Comparison of ENCODE assay signal across 17 cellular contexts in the genomic region with DNA sequence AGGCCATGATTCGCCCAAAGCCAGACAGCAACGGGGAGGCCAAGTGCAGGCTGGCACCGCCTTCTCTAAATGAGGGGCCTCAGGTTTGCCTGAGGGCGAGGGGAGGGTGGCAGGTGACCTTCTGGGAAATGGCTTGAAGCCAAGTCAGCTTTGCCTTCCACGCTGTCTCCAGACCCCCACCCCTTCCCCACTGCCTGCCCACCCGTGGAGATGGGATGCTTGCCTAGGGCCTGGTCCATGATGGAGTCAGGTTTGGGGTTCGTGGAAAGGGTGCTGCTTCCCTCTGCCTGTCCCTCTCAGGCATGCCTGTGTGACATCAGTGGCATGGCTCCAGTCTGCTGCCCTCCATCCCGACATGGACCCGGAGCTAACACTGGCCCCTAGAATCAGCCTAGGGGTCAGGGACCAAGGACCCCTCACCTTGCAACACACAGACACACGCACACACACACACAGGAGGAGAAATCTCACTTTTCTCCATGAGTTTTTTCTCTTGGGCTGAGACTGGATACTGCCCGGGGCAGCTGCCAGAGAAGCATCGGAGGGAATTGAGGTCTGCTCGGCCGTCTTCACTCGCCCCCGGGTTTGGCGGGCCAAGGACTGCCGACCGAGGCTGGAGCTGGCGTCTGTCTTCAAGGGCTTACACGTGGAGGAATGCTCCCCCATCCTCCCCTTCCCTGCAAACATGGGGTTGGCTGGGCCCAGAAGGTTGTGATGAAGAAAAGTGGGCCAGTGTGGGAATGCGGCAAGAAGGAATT. TPM values are rescaled to one million over a fixed set of nuclear protein-coding genes. Genes with fewer than 3 reads are reported as not detected.
DNase-seq lines count a peak whose midpoint lies in the region; ATAC-seq and TF ChIP-seq lines count a peak whose summit lies in the region.
"Had no signal": no experiment of that assay in that cellular context is flagged by ENCODE, and none has a peak within 500 bp of the region (broad histone marks: within the 10 kb centered on the region; RNA-seq: fewer than 3 reads in every experiment).

No MANE protein-coding gene starts in this region.

- no peaks in the 10 kb centered on the region for H3K36me3 Mint-ChIP-seq in nephron (ENCODE audit: low read depth)
- H3K36me3 Mint-ChIP-seq in activated naive CD4-positive, alpha-beta T cell treated with anti-CD3 and anti-CD28 coated beads for 36 hours (ENCODE audit: low read depth): no peaks in the 10 kb centered on the region
- H3K36me3 Mint-ChIP-seq: CD8-positive, alpha-beta memory T cell had no signal

- CTCF ChIA-PET in activated naive CD4-positive, alpha-beta T cell treated with anti-CD3 and anti-CD28 coated beads for 36 hours (lab: Charles Lee): interaction anchor here (0.5 to 1.5 kb wide), 3 partner anchors 9 to 118 kb away, joined by 3 to 4 read pairs (median 3); no protein-coding TSS in a partner anchor

- H3K27me3 ChIP-seq in WERI-Rb-1 (ENCODE audit: insufficient read depth, low read depth, severe bottlenecking) (no peaks in the 10 kb centered on the region), heart left ventricle (peaks cover 0 to 8% (median 0%) of the 10 kb centered on the region in 9 donors), tibial artery (peaks cover 0 to 3% of the 10 kb centered on the region in 2 donors), left lung (peaks cover 0 to 38% of the 10 kb centered on the region in 2 donors)

- H3K9me3 ChIP-seq in WERI-Rb-1 (ENCODE audit: severe bottlenecking): no peaks in the 10 kb centered on the region
- no peaks in the 10 kb centered on the region for H3K9me3 ChIP-seq in heart left ventricle
- no peaks in the 10 kb centered on the region for H3K9me3 ChIP-seq in tibial artery
- no peaks in the 10 kb centered on the region for H3K9me3 ChIP-seq in left lung
- H3K9me3 ChIP-seq: mucosa of descending colon had no signal

- H3K4me1 Mint-ChIP-seq in nephron: peaks cover 55% of the 10 kb centered on the region
- no peaks in the 10 kb centered on the region for H3K4me1 Mint-ChIP-seq in activated naive CD4-positive, alpha-beta T cell treated with anti-CD3 and anti-CD28 coated beads for 36 hours (ENCODE audit: low read depth)
- H3K4me1 Mint-ChIP-seq: activated B cell treated with CpG ODN at 0.5 μM for 24 hours; CD8-positive, alpha-beta memory T cell had no signal

- no peak for DNase-seq in WERI-Rb-1
- DNase-seq in heart left ventricle: peak; percentile 74 to 84 (median 81)
- peak in 1 of 2 donors; percentile 62 for DNase-seq in tibial artery
- DNase-seq in activated naive CD4-positive, alpha-beta T cell treated with anti-CD3 and anti-CD28 coated beads for 36 hours: no peak
- DNase-seq in occipital lobe (lab: John Stamatoyannopoulos, UW): no peak
- DNase-seq in left lung: no peak
- no peak for DNase-seq in HuH-7 (ENCODE audit: low spot score)
- DNase-seq: activated B cell treated with CpG ODN at 0.5 μM for 24 hours; mucosa of descending colon; NCI-H1417 treated with DMSO at 0.1 percent for 48 hours; stimulated activated naive CD8-positive, alpha-beta T cell treated with anti-CD3 and anti-CD28 coated beads, Interleukin-15, amount 100 ng/mL, for 72 hours; T-helper 1 cell had no signal

- no peak overlapping the region for H3K4me3 ChIP-seq in WERI-Rb-1 (ENCODE audit: low read depth, low read length)
- H3K4me3 ChIP-seq in heart left ventricle: no peak overlapping the region
- H3K4me3 ChIP-seq in tibial artery: no peak overlapping the region
- H3K4me3 ChIP-seq in left lung: no peak overlapping the region
- H3K4me3 ChIP-seq: mucosa of descending colon had no signal

- H3K4me3 Mint-ChIP-seq in nephron: peak overlapping the region in 1 of 3 experiments; percentile 71
- no peak overlapping the region for H3K4me3 Mint-ChIP-seq in activated naive CD4-positive, alpha-beta T cell treated with anti-CD3 and anti-CD28 coated beads for 36 hours
- H3K4me3 Mint-ChIP-seq: activated B cell treated with CpG ODN at 0.5 μM for 24 hours; CD8-positive, alpha-beta memory T cell; dendritic cell treated with granulocyte-macrophage colony-stimulating factor and Interleukin-4, amounts not matched to agents 40 ng/mL and 50 ng/mL, for 4 days; stimulated activated naive CD8-positive, alpha-beta T cell treated with anti-CD3 and anti-CD28 coated beads, Interleukin-15, amount 100 ng/mL, for 72 hours had no signal

- no peaks in the 10 kb centered on the region for H3K9me3 Mint-ChIP-seq in nephron
- H3K9me3 Mint-ChIP-seq in activated naive CD4-positive, alpha-beta T cell treated with anti-CD3 and anti-CD28 coated beads for 36 hours: no peaks in the 10 kb centered on the region
- H3K9me3 Mint-ChIP-seq: activated B cell treated with CpG ODN at 0.5 μM for 24 hours; CD8-positive, alpha-beta memory T cell; dendritic cell treated with granulocyte-macrophage colony-stimulating factor and Interleukin-4, amounts not matched to agents 40 ng/mL and 50 ng/mL, for 4 days; stimulated activated naive CD8-positive, alpha-beta T cell treated with anti-CD3 and anti-CD28 coated beads, Interleukin-15, amount 100 ng/mL, for 72 hours had no signal

- TF ChIP-seq CTCF in WERI-Rb-1 (IDR thresholded peaks at IDR 0.05; ENCODE audit: low read depth, low read length) (no peak), heart left ventricle (IDR thresholded peaks at IDR 0.05) (no peak), nephron (IDR thresholded peaks at IDR 0.05; ENCODE audit: unreplicated experiment in 3 of 3) (no peak), tibial artery (IDR thresholded peaks at IDR 0.05) (no peak), left lung (IDR thresholded peaks at IDR 0.05) (no peak)

- H3K4me1 ChIP-seq in heart left ventricle: peaks cover 0 to 36% (median 25%) of the 10 kb centered on the region in 12 donors
- peaks cover 4 to 36% (median 27%) of the 10 kb centered on the region in 4 donors for H3K4me1 ChIP-seq in tibial artery
- peaks cover 0 to 24% of the 10 kb centered on the region in 2 donors for H3K4me1 ChIP-seq in left lung

- intact Hi-C loops in heart left ventricle (cut with DNase I): loop anchor here in 1 of 10 donors (5.0 kb wide), 1 partner anchor 49 kb away; no protein-coding TSS in a partner anchor
- intact Hi-C loops in tibial artery (cut with DNase I; ENCODE audit: low total_unique reads): no loop called here
- intact Hi-C loops in activated naive CD4-positive, alpha-beta T cell treated with anti-CD3 and anti-CD28 coated beads for 36 hours (cut with micrococcal nuclease): no loop called here
- intact Hi-C loops in left lung (cut with DNase I): no loop called here

- peak overlapping the region; percentile 97 to 100 (median 99) for H3K27ac Mint-ChIP-seq in nephron
- H3K27ac Mint-ChIP-seq in activated naive CD4-positive, alpha-beta T cell treated with anti-CD3 and anti-CD28 coated beads for 36 hours: no peak overlapping the region
- H3K27ac Mint-ChIP-seq: activated B cell treated with CpG ODN at 0.5 μM for 24 hours; dendritic cell treated with granulocyte-macrophage colony-stimulating factor and Interleukin-4, amounts not matched to agents 40 ng/mL and 50 ng/mL, for 4 days; stimulated activated naive CD8-positive, alpha-beta T cell treated with anti-CD3 and anti-CD28 coated beads, Interleukin-15, amount 100 ng/mL, for 72 hours had no signal

- peak overlapping the region; percentile 84 for H3K27ac ChIP-seq in WERI-Rb-1
- H3K27ac ChIP-seq in heart left ventricle: peak overlapping the region in 10 of 12 donors; percentile 29 to 90 (median 74)
- H3K27ac ChIP-seq in tibial artery: peak overlapping the region; percentile 84
- H3K27ac ChIP-seq in left lung: peak overlapping the region in 1 of 2 donors; percentile 72
- H3K27ac ChIP-seq: epithelial cell of prostate had no signal

- no peak for TF ChIP-seq POLR2A in heart left ventricle (IDR thresholded peaks at IDR 0.05)

- WGBS in heart left ventricle, 4 donors: 69 to 84% (median 76%) methylated on average over 20 to 22 of the region's 22 CpGs

- H3K36me3 ChIP-seq in WERI-Rb-1 (no peaks in the 10 kb centered on the region; the same call in 1 of the 2 replicates), heart left ventricle (no peaks in the 10 kb centered on the region), tibial artery (peaks cover 0 to 15% (median 0%) of the 10 kb centered on the region in 3 donors), left lung (no peaks in the 10 kb centered on the region)

- H3K27me3 Mint-ChIP-seq in nephron (ENCODE audit: low read depth): no peaks in the 10 kb centered on the region
- peaks cover 5% of the 10 kb centered on the region for H3K27me3 Mint-ChIP-seq in activated naive CD4-positive, alpha-beta T cell treated with anti-CD3 and anti-CD28 coated beads for 36 hours (ENCODE audit: low read depth)

- peak in 3 of 4 donors; percentile 8 to 52 (median 8) for ATAC-seq in heart left ventricle
- no peak for ATAC-seq in left lung
- ATAC-seq: mucosa of descending colon had no signal

RNA-seq across cellular contexts. Expression of a gene that starts 18.7 kb away (rescaled TPM):
- total RNA-seq in heart left ventricle (10 to 100 TPM in 5 of 9 donors, 1 to 10 TPM in 4; 2.3 to 16.8 (median 11.3) TPM), occipital lobe (3.3 TPM), left lung (1 to 10 TPM; 2.7 to 3.8 TPM)
- polyA plus RNA-seq in heart left ventricle: 1 to 10 TPM; 4.6 to 5.7 TPM
- under 1 TPM; 0.12 TPM for total RNA-seq in activated naive CD4-positive, alpha-beta T cell treated with anti-CD3 and anti-CD28 coated beads for 36 hours
- total RNA-seq: glomerular endothelial cell had no signal

Comparison
In these comparisons a context has a peak if more than half of its experiments do, and no peak if none do; other contexts are left out.
1. DNase-seq: peak in heart left ventricle (5 of 5); none in WERI-Rb-1 (single experiment), activated naive CD4-positive, alpha-beta T cell treated with anti-CD3 and anti-CD28 coated beads for 36 hours (single experiment), occipital lobe (single experiment), left lung (0 of 2) and HuH-7 (single experiment).